27 cellular contexts compared by ENCODE assay signal in genomic region chr17:73519621-73520368, GRCh38.
"Had no signal": no experiment of that assay in that cellular context is flagged by ENCODE, and none has a peak within 500 bp of the region (broad histone marks: within the 10 kb centered on the region; RNA-seq: fewer than 3 reads in every experiment).

No MANE protein-coding gene starts in this region.

- H3K4me2 ChIP-seq: smooth muscle cell had no signal

- H3K36me3 ChIP-seq: breast epithelium, suprapubic skin, transverse colon had no signal

- H3K4me3 ChIP-seq: breast epithelium, smooth muscle cell, suprapubic skin, transverse colon had no signal

- H3K4me1 Mint-ChIP-seq: activated CD4-positive, alpha-beta memory T cell treated with anti-CD3 and anti-CD28 coated beads, Interleukin-2, amount 10 ng/mL, durations not matched to agents 7 days and 5 days; activated CD4-positive, alpha-beta T cell treated with anti-CD3 and anti-CD28 coated beads, Interleukin-2, amount 10 ng/mL, durations not matched to agents 7 days and 5 days; activated naive CD4-positive, alpha-beta T cell treated with anti-CD3 and anti-CD28 coated beads, Interleukin-2, amount 50 U/mL, for 24 hours; activated naive CD8-positive, alpha-beta T cell treated with anti-CD3 and anti-CD28 coated beads, Interleukin-2, amount 50 U/mL, for 24 hours; activated T-helper 17 cell treated with anti-CD3 and anti-CD28 coated beads, Interleukin-2, amount 50 U/mL, for 72 hours had no signal

- H3K36me3 Mint-ChIP-seq: activated naive CD4-positive, alpha-beta T cell treated with anti-CD3 and anti-CD28 coated beads, Interleukin-2, amount 50 U/mL, for 24 hours; naive thymus-derived CD4-positive, alpha-beta T cell had no signal

- H3K27me3 Mint-ChIP-seq: activated CD4-positive, alpha-beta memory T cell treated with anti-CD3 and anti-CD28 coated beads, Interleukin-2, amount 10 ng/mL, durations not matched to agents 7 days and 5 days; activated CD4-positive, alpha-beta T cell treated with anti-CD3 and anti-CD28 coated beads, Interleukin-2, amount 10 ng/mL, durations not matched to agents 7 days and 5 days; activated naive CD4-positive, alpha-beta T cell treated with anti-CD3 and anti-CD28 coated beads, Interleukin-2, amount 50 U/mL, for 24 hours; activated naive CD8-positive, alpha-beta T cell treated with anti-CD3 and anti-CD28 coated beads, Interleukin-2, amount 50 U/mL, for 24 hours; activated T-cell treated with anti-CD3 and anti-CD28 coated beads, Interleukin-2, amount 50 U/mL, for 24 hours; activated T-helper 17 cell treated with anti-CD3 and anti-CD28 coated beads, Interleukin-2, amount 50 U/mL, for 72 hours; naive thymus-derived CD4-positive, alpha-beta T cell had no signal

- H3K27ac Mint-ChIP-seq: activated CD4-positive, alpha-beta memory T cell treated with anti-CD3 and anti-CD28 coated beads, Interleukin-2, amount 10 ng/mL, durations not matched to agents 7 days and 5 days; activated CD4-positive, alpha-beta T cell treated with anti-CD3 and anti-CD28 coated beads, Interleukin-2, amount 10 ng/mL, durations not matched to agents 7 days and 5 days; activated naive CD4-positive, alpha-beta T cell treated with anti-CD3 and anti-CD28 coated beads, Interleukin-2, amount 50 U/mL, for 24 hours; activated naive CD8-positive, alpha-beta T cell treated with anti-CD3 and anti-CD28 coated beads, Interleukin-2, amount 50 U/mL, for 24 hours; activated T-cell treated with anti-CD3 and anti-CD28 coated beads, Interleukin-2, amount 50 U/mL, for 24 hours; activated T-helper 17 cell treated with anti-CD3 and anti-CD28 coated beads, Interleukin-2, amount 50 U/mL, for 72 hours; naive thymus-derived CD4-positive, alpha-beta T cell; progenitor cell of endocrine pancreas; T-helper 17 cell had no signal

- H3K27ac ChIP-seq: breast epithelium, suprapubic skin, transverse colon had no signal

- H3K9me3 Mint-ChIP-seq: activated CD4-positive, alpha-beta memory T cell treated with anti-CD3 and anti-CD28 coated beads, Interleukin-2, amount 10 ng/mL, durations not matched to agents 7 days and 5 days; activated CD4-positive, alpha-beta T cell treated with anti-CD3 and anti-CD28 coated beads, Interleukin-2, amount 10 ng/mL, durations not matched to agents 7 days and 5 days; activated naive CD4-positive, alpha-beta T cell treated with anti-CD3 and anti-CD28 coated beads, Interleukin-2, amount 50 U/mL, for 24 hours; activated naive CD8-positive, alpha-beta T cell treated with anti-CD3 and anti-CD28 coated beads, Interleukin-2, amount 50 U/mL, for 24 hours; activated T-cell treated with anti-CD3 and anti-CD28 coated beads, Interleukin-2, amount 50 U/mL, for 24 hours; activated T-helper 17 cell treated with anti-CD3 and anti-CD28 coated beads, Interleukin-2, amount 50 U/mL, for 72 hours; naive thymus-derived CD4-positive, alpha-beta T cell had no signal

- H3K4me1 ChIP-seq: breast epithelium, suprapubic skin, transverse colon had no signal

- H3K4me3 Mint-ChIP-seq: activated CD4-positive, alpha-beta memory T cell treated with anti-CD3 and anti-CD28 coated beads, Interleukin-2, amount 10 ng/mL, durations not matched to agents 7 days and 5 days; activated CD4-positive, alpha-beta T cell treated with anti-CD3 and anti-CD28 coated beads, Interleukin-2, amount 10 ng/mL, durations not matched to agents 7 days and 5 days; activated naive CD4-positive, alpha-beta T cell treated with anti-CD3 and anti-CD28 coated beads, Interleukin-2, amount 50 U/mL, for 24 hours; activated naive CD8-positive, alpha-beta T cell treated with anti-CD3 and anti-CD28 coated beads, Interleukin-2, amount 50 U/mL, for 24 hours; activated T-cell treated with anti-CD3 and anti-CD28 coated beads, Interleukin-2, amount 50 U/mL, for 24 hours; activated T-helper 17 cell treated with anti-CD3 and anti-CD28 coated beads, Interleukin-2, amount 50 U/mL, for 72 hours; naive thymus-derived CD4-positive, alpha-beta T cell; T-helper 17 cell had no signal

- DNase-seq: activated CD4-positive, alpha-beta memory T cell treated with anti-CD3 and anti-CD28 coated beads, Interleukin-2, amount 10 ng/mL, durations not matched to agents 7 days and 5 days; activated CD4-positive, alpha-beta T cell treated with anti-CD3 and anti-CD28 coated beads, Interleukin-2, amount 10 ng/mL, durations not matched to agents 7 days and 5 days; activated CD4-positive, CD25-positive, alpha-beta regulatory T cell treated with anti-CD3 and anti-CD28 coated beads, Interleukin-2, amount 50 U/mL, for 72 hours; activated CD8-positive, alpha-beta memory T cell treated with anti-CD3 and anti-CD28 coated beads, Interleukin-2, amount 50 U/mL, for 48 hours; activated gamma-delta T cell treated with Interleukin-2 at 50 U/mL for 16 hours; activated naive CD8-positive, alpha-beta T cell treated with anti-CD3 and anti-CD28 coated beads, Interleukin-2, amount 50 U/mL, for 24 hours; activated T-cell treated with anti-CD3 and anti-CD28 coated beads, Interleukin-2, amount 50 U/mL, for 24 hours; amygdala; central memory CD4-positive, alpha-beta T cell; foreskin fibroblast; head of caudate nucleus; hippocampal formation; left colon; midbrain; naive thymus-derived CD4-positive, alpha-beta T cell; stimulated activated CD4-positive, alpha-beta T cell treated with anti-CD3 and anti-CD28 coated beads, Interleukin-15, amount 100 ng/mL, for 24 hours; stimulated activated CD4-positive, alpha-beta T cell treated with anti-CD3 and anti-CD28 coated beads, Interleukin-2, amount 100 ng/mL, for 24 hours; stimulated activated naive CD4-positive, alpha-beta T cell; T-helper 17 cell; transverse colon had no signal

- H3K9me3 ChIP-seq: breast epithelium, suprapubic skin, transverse colon had no signal

- ATAC-seq: activated naive CD8-positive, alpha-beta T cell treated with anti-CD3 and anti-CD28 coated beads, Interleukin-2, amount 50 U/mL, for 24 hours; activated T-helper 17 cell treated with anti-CD3 and anti-CD28 coated beads, Interleukin-2, amount 50 U/mL, for 72 hours; esophagus mucosa; left colon; naive thymus-derived CD4-positive, alpha-beta T cell; T-helper 17 cell had no signal

- H3K27me3 ChIP-seq: breast epithelium, suprapubic skin, transverse colon had no signal
